21 cellular contexts compared by ENCODE assay signal in genomic region chr7:2708547-2709310, GRCh38. TPM values are rescaled to one million over a fixed set of nuclear protein-coding genes. Genes with fewer than 3 reads are reported as not detected.
DNase-seq lines count a peak whose midpoint lies in the region; ATAC-seq, FAIRE-seq and TF ChIP-seq lines count a peak whose summit lies in the region.
"Had no signal": no experiment of that assay in that cellular context is flagged by ENCODE, and none has a peak within 500 bp of the region (broad histone marks: within the 10 kb centered on the region; RNA-seq: fewer than 3 reads in every experiment).

No MANE protein-coding gene starts in this region.

- no peak overlapping the region for H2AFZ ChIP-seq in trophoblast cell (ENCODE audit: insufficient read depth, low read length, poor library complexity)

- no peak overlapping the region for H3K4me3 Mint-ChIP-seq in CD4-positive, CD25-positive, alpha-beta regulatory T cell
- peak overlapping the region; percentile 15 for H3K4me3 Mint-ChIP-seq in T-helper 17 cell

- no peak overlapping the region for H3K18ac ChIP-seq in trophoblast cell (ENCODE audit: low read length)

- H3K27ac ChIP-seq in CD4-positive, CD25-positive, alpha-beta regulatory T cell (ENCODE audit: insufficient read depth, low read length, poor library complexity, severe bottlenecking) = no peak overlapping the region
- no peak overlapping the region for H3K27ac ChIP-seq in trophoblast cell (ENCODE audit: low read depth, low read length)
- H3K27ac ChIP-seq: C4-2B, left ventricle myocardium inferior, stomach, thyroid gland had no signal

- no peaks in the 10 kb centered on the region for H3K9me3 ChIP-seq in CD4-positive, CD25-positive, alpha-beta regulatory T cell (ENCODE audit: control insufficient read depth in 2 of 2, low read length in 2 of 2)
- H3K9me3 ChIP-seq in T-helper 17 cell (ENCODE audit: control insufficient read depth, low read length, poor library complexity, severe bottlenecking) (no peaks in the 10 kb centered on the region), trophoblast cell (ENCODE audit: insufficient read depth, low read depth, low read length) (no peaks in the 10 kb centered on the region)
- H3K9me3 ChIP-seq: left ventricle myocardium inferior, stomach, thyroid gland had no signal

- peaks cover 11 to 42% (median 18%) of the 10 kb centered on the region in 4 donors for H3K4me1 Mint-ChIP-seq in CD4-positive, CD25-positive, alpha-beta regulatory T cell
- peaks cover 18% of the 10 kb centered on the region for H3K4me1 Mint-ChIP-seq in T-helper 17 cell

- no peak overlapping the region for H2BK12ac ChIP-seq in trophoblast cell (ENCODE audit: low read length)

- no peak for ATAC-seq in CD4-positive, CD25-positive, alpha-beta regulatory T cell (ENCODE audit: low read depth in 2 of 2)
- ATAC-seq in T-helper 17 cell (no peak), GM18867 (IDR thresholded peaks at IDR 0.05; ENCODE audit: unreplicated experiment) (no peak), GM18861 (IDR thresholded peaks at IDR 0.05; ENCODE audit: unreplicated experiment) (no peak)

- peaks cover 41% of the 10 kb centered on the region for H3K4me1 ChIP-seq in CD4-positive, CD25-positive, alpha-beta regulatory T cell (ENCODE audit: control insufficient read depth, insufficient read depth, low read length, poor library complexity, severe bottlenecking)
- peaks cover 21 to 22% of the 10 kb centered on the region in 2 experiments for H3K4me1 ChIP-seq in trophoblast cell (ENCODE audit: control insufficient read depth in 1 of 2, insufficient read depth in 2 of 2, low read length in 2 of 2)

- no peaks in the 10 kb centered on the region for H3K36me3 ChIP-seq in CD4-positive, CD25-positive, alpha-beta regulatory T cell (ENCODE audit: control insufficient read depth, insufficient read depth, low read length)
- H3K36me3 ChIP-seq in trophoblast cell (ENCODE audit: control insufficient read depth in 1 of 2, insufficient read depth in 2 of 2, low read length in 2 of 2) = peaks cover 38 to 41% of the 10 kb centered on the region in 2 experiments
- H3K36me3 ChIP-seq: left ventricle myocardium inferior, stomach, thyroid gland had no signal

- no peak overlapping the region for H3K27ac Mint-ChIP-seq in CD4-positive, CD25-positive, alpha-beta regulatory T cell
- no peak overlapping the region for H3K27ac Mint-ChIP-seq in T-helper 17 cell
- H3K27ac Mint-ChIP-seq: activated naive CD8-positive, alpha-beta T cell treated with anti-CD3 and anti-CD28 coated beads for 36 hours; activated T-helper 2 cell treated with anti-CD3 and anti-CD28 coated beads, Interferon-gamma antibody, Interleukin-2, Interleukin-4, amounts not matched to agents 10 μg/mL and 5 μg/mL and 100 μg/mL, durations not matched to agents 14 hours and 24 hours and 36 hours; natural killer cell had no signal

- WGBS in trophoblast cell (ENCODE audit: extremely low coverage, insufficient coverage, insufficient read length) = no CpG with 5 or more reads among the region's 20 CpGs

- H3K79me2 ChIP-seq in trophoblast cell (ENCODE audit: control insufficient read depth, insufficient read depth, low read length, poor library complexity) = no peaks in the 10 kb centered on the region

- DNase-seq in CD4-positive, CD25-positive, alpha-beta regulatory T cell = no peak
- DNase-seq in GM12892 (ENCODE audit: insufficient read length) = no peak
- no peak for DNase-seq in T-helper 17 cell
- peak; percentile 91 to 92 for DNase-seq in trophoblast cell
- DNase-seq in NCI-H1092 treated with DMSO at 0.1 percent for 48 hours (lab: John Stamatoyannopoulos, UW) = no peak
- DNase-seq: ACHN, DMS79 treated with DMSO at 0.1 percent for 48 hours, HCEC 1CT, NCI-H1436 treated with DMSO at 0.1 percent for 48 hours had no signal

- H3K27me3 ChIP-seq in CD4-positive, CD25-positive, alpha-beta regulatory T cell (ENCODE audit: control insufficient read depth, insufficient read depth, low read length) = no peaks in the 10 kb centered on the region
- no peaks in the 10 kb centered on the region for H3K27me3 ChIP-seq in trophoblast cell (ENCODE audit: insufficient read depth, low read length)
- H3K27me3 ChIP-seq: stomach, thyroid gland had no signal

- peak; percentile 24 for FAIRE-seq in GM12892 (lab: Jason Lieb, UNC)
- FAIRE-seq: colon, islet of Langerhans had no signal

- no peak overlapping the region for H4K12ac ChIP-seq in trophoblast cell (ENCODE audit: low read depth, low read length)

- H3K4me2 ChIP-seq in trophoblast cell (ENCODE audit: low read length) = no peak overlapping the region

- H3K9ac ChIP-seq in trophoblast cell (ENCODE audit: low read length) = no peak overlapping the region

- no peaks in the 10 kb centered on the region for H3K9me3 Mint-ChIP-seq in CD4-positive, CD25-positive, alpha-beta regulatory T cell
- H3K9me3 Mint-ChIP-seq: activated naive CD8-positive, alpha-beta T cell treated with anti-CD3 and anti-CD28 coated beads for 36 hours; activated T-helper 2 cell treated with anti-CD3 and anti-CD28 coated beads, Interferon-gamma antibody, Interleukin-2, Interleukin-4, amounts not matched to agents 10 μg/mL and 5 μg/mL and 100 μg/mL, durations not matched to agents 14 hours and 24 hours and 36 hours; natural killer cell had no signal

- TF ChIP-seq POLR2A in GM12892 (IDR thresholded peaks at IDR 0.05; ENCODE audit: low read depth, low read length) = no peak

- H4K91ac ChIP-seq in trophoblast cell (ENCODE audit: low read depth, low read length) = peak overlapping the region; percentile 2

- no peak overlapping the region for H3K14ac ChIP-seq in trophoblast cell (ENCODE audit: low read length)

- H3K23ac ChIP-seq in trophoblast cell (ENCODE audit: low read length) = no peak overlapping the region

- H3K27me3 Mint-ChIP-seq in CD4-positive, CD25-positive, alpha-beta regulatory T cell = no peaks in the 10 kb centered on the region
- no peaks in the 10 kb centered on the region for H3K27me3 Mint-ChIP-seq in T-helper 17 cell

- no peak overlapping the region for H2BK120ac ChIP-seq in trophoblast cell (ENCODE audit: insufficient read depth, low read length, poor library complexity)

- no peak overlapping the region for H2BK5ac ChIP-seq in trophoblast cell (ENCODE audit: low read depth, low read length, poor library complexity)

- peak overlapping the region; percentile 13 for H3K4me3 ChIP-seq in CD4-positive, CD25-positive, alpha-beta regulatory T cell (ENCODE audit: low read depth, low read length)
- no peak overlapping the region for H3K4me3 ChIP-seq in trophoblast cell (ENCODE audit: low read depth, low read length)
- H3K4me3 ChIP-seq: K562, left ventricle myocardium inferior, thyroid gland had no signal

- no peak overlapping the region for H2AK5ac ChIP-seq in trophoblast cell (ENCODE audit: low read length)

- peaks cover 3% of the 10 kb centered on the region for H3K36me3 Mint-ChIP-seq in CD4-positive, CD25-positive, alpha-beta regulatory T cell
- no peaks in the 10 kb centered on the region for H3K36me3 Mint-ChIP-seq in T-helper 17 cell (ENCODE audit: low read depth)
- H3K36me3 Mint-ChIP-seq: activated naive CD8-positive, alpha-beta T cell treated with anti-CD3 and anti-CD28 coated beads for 36 hours; natural killer cell had no signal

- peaks cover 11% of the 10 kb centered on the region for H3K79me1 ChIP-seq in trophoblast cell (ENCODE audit: low read length)

- H4K8ac ChIP-seq in trophoblast cell (ENCODE audit: low read depth, low read length) = no peak overlapping the region

- H3K4ac ChIP-seq in trophoblast cell (ENCODE audit: low read depth, low read length) = no peak overlapping the region

RNA-seq across cellular contexts. Expression of gene AMZ1, which starts 20.7 kb away (rescaled TPM):
- total RNA-seq in CD4-positive, CD25-positive, alpha-beta regulatory T cell = 1.8 TPM
- polyA plus RNA-seq in CD4-positive, CD25-positive, alpha-beta regulatory T cell = 1 to 10 TPM in 1 of 4 donors, under 1 TPM in 3; 0.43 to 1.4 (median 0.63) TPM
- 1.4 TPM for polyA plus RNA-seq in GM12892 (2012; ENCODE audit: missing spikeins)
- total RNA-seq in T-helper 17 cell = under 1 TPM; 0.32 to 0.76 TPM
- 0.41 and 0.64 TPM in 2 replicates for polyA plus RNA-seq in trophoblast cell (2013)
- total RNA-seq: K562 had no signal
- polyA plus RNA-seq: K562, stomach had no signal

Comparison
In these comparisons a context has a peak if more than half of its experiments do, and no peak if none do; other contexts are left out.
1. DNase-seq: peak in trophoblast cell (2 of 2); none in CD4-positive, CD25-positive, alpha-beta regulatory T cell (0 of 3), GM12892 (single experiment), T-helper 17 cell (0 of 3) and NCI-H1092 treated with DMSO at 0.1 percent for 48 hours (single experiment).